1 cellular context compared by ENCODE assay signal in genomic region chr11:62680825-62681240, GRCh38.
A peak's percentile ranks its signal among the peaks of the same experiment; 100 is the strongest.
TF ChIP-seq lines count a peak whose summit lies in the region.

No MANE protein-coding gene starts in this region.

TF ChIP-seq in HepG2, 621 proteins besides CTCF, POLR2A, EP300 and RAD21 (continued from another document):
- peak; percentile 69 for TF ChIP-seq SMC3 (IDR thresholded peaks at IDR 0.05; ENCODE audit: low read length)
- peak; percentile 51; the same call in 1 of the 2 replicates for TF ChIP-seq ZFX (CRISPR knock-in tag; IDR thresholded peaks at IDR 0.05; ENCODE audit: low read depth)
- peak; percentile 41; the same call in 1 of the 2 replicates for TF ChIP-seq MED1 (CRISPR knock-in tag; IDR thresholded peaks at IDR 0.05)
- peak; percentile 57 for TF ChIP-seq PATZ1 (CRISPR knock-in tag; IDR thresholded peaks at IDR 0.05)
- TF ChIP-seq ZNF574 (CRISPR knock-in tag; IDR thresholded peaks at IDR 0.05) = peak; percentile 66
- 0 out of 2 replicates have a peak, but pooled peaks have one; percentile 30 for TF ChIP-seq HIC2 (CRISPR knock-in tag; IDR thresholded peaks at IDR 0.05; ENCODE audit: low read depth)
- TF ChIP-seq ZFP36L2 (CRISPR knock-in tag; IDR thresholded peaks at IDR 0.05) = no peak
- TF ChIP-seq NCOA2 (CRISPR knock-in tag; IDR thresholded peaks at IDR 0.05) = 0 out of 2 replicates have a peak, but pooled peaks have one; percentile 27
- peak; percentile 49; the same call in 1 of the 2 replicates for TF ChIP-seq POLR2G (IDR thresholded peaks at IDR 0.05; ENCODE audit: low read depth, low read length)
- TF ChIP-seq POLR2AphosphoS5 (IDR thresholded peaks at IDR 0.05; ENCODE audit: low read depth, low read length) = peak; percentile 49
- TF ChIP-seq ZNF605 (CRISPR knock-in tag; IDR thresholded peaks at IDR 0.05) = peak; percentile 54; the same call in 1 of the 2 replicates
- TF ChIP-seq BCLAF1 (IDR thresholded peaks at IDR 0.05) = no peak
- TF ChIP-seq IRF2 (CRISPR knock-in tag; IDR thresholded peaks at IDR 0.05) = peak; percentile 45; the same call in 1 of the 2 replicates
- TF ChIP-seq GABPA (IDR thresholded peaks at IDR 0.05; ENCODE audit: low read depth, low read length) = no peak
- TF ChIP-seq GABPA (CRISPR knock-in tag; IDR thresholded peaks at IDR 0.05; ENCODE audit: low read depth) = 0 out of 2 replicates have a peak, but pooled peaks have one; percentile 35
- TF ChIP-seq ZMYM3 (CRISPR knock-in tag; IDR thresholded peaks at IDR 0.05) = no peak
- peak; percentile 49 for TF ChIP-seq KAT8 (CRISPR knock-in tag; IDR thresholded peaks at IDR 0.05)
- TF ChIP-seq ATF1 (CRISPR knock-in tag; IDR thresholded peaks at IDR 0.05) = no peak
- 0 out of 2 replicates have a peak, but pooled peaks have one; percentile 24 for TF ChIP-seq MTERF4 (CRISPR knock-in tag; IDR thresholded peaks at IDR 0.05)
- no peak for TF ChIP-seq AKAP8 (CRISPR knock-in tag; IDR thresholded peaks at IDR 0.05)
- TF ChIP-seq RXRB (CRISPR knock-in tag; IDR thresholded peaks at IDR 0.05; ENCODE audit: borderline replicate concordance) = 0 out of 2 replicates have a peak, but pooled peaks have one; percentile 33
